Comparison of ENCODE assay signal across 1 cellular context in genomic region chr7:44748042-44748947, GRCh38.
TF ChIP-seq lines count a peak whose summit lies in the region.

Gene ZMIZ2, plus strand, starts transcription at chr7:44748847. Its CDS starts 7,403 bp downstream, at chr7:44756250.

TF ChIP-seq in HepG2, 621 proteins besides CTCF, POLR2A, EP300 and RAD21 (continued from another document):
- no peak for TF ChIP-seq BCLAF1 (IDR thresholded peaks at IDR 0.05)
- TF ChIP-seq NR2F6 (IDR thresholded peaks at IDR 0.05) = no peak
- TF ChIP-seq NR2F6 (CRISPR knock-in tag; IDR thresholded peaks at IDR 0.05) = no peak
- TF ChIP-seq EHMT2 (IDR thresholded peaks at IDR 0.05; ENCODE audit: borderline replicate concordance, low read depth, low read length) = no peak
- 0 out of 2 replicates have a peak, but pooled peaks have one; percentile 18 for TF ChIP-seq HOXD1 (CRISPR knock-in tag; IDR thresholded peaks at IDR 0.05)
- peak; percentile 16; the same call in 1 of the 2 replicates for TF ChIP-seq ZNF768 (CRISPR knock-in tag; IDR thresholded peaks at IDR 0.05)
- TF ChIP-seq KDM2A (CRISPR knock-in tag; IDR thresholded peaks at IDR 0.05; ENCODE audit: borderline replicate concordance, low read depth) = no peak
- TF ChIP-seq BRD4 (CRISPR knock-in tag; IDR thresholded peaks at IDR 0.05) = no peak
- peak; percentile 52 for TF ChIP-seq MAX (IDR thresholded peaks at IDR 0.05)
- TF ChIP-seq ZNF772 (CRISPR knock-in tag; IDR thresholded peaks at IDR 0.05) = no peak; the same call in 1 of the 2 replicates
- no peak for TF ChIP-seq KMT2B (CRISPR knock-in tag; IDR thresholded peaks at IDR 0.05)
- TF ChIP-seq ZFY (CRISPR knock-in tag; IDR thresholded peaks at IDR 0.05) = peak; percentile 68
- TF ChIP-seq ZNF44 (CRISPR knock-in tag; IDR thresholded peaks at IDR 0.05) = no peak
- TF ChIP-seq NR3C1 (CRISPR knock-in tag; IDR thresholded peaks at IDR 0.05) = no peak
- no peak for TF ChIP-seq ZNF710 (CRISPR knock-in tag; IDR thresholded peaks at IDR 0.05; ENCODE audit: borderline replicate concordance)
- TF ChIP-seq ZSCAN9 (CRISPR knock-in tag; IDR thresholded peaks at IDR 0.05; ENCODE audit: borderline replicate concordance) = no peak
- TF ChIP-seq XRCC5 (optimal IDR thresholded peaks at IDR 0.05; ENCODE audit: low read length) = peak; percentile 38
- no peak for TF ChIP-seq ZNF776 (CRISPR knock-in tag; IDR thresholded peaks at IDR 0.05)
- TF ChIP-seq IRF1 (CRISPR knock-in tag; IDR thresholded peaks at IDR 0.05; ENCODE audit: low read depth) = no peak
